10 cellular contexts compared by ENCODE assay signal in genomic region chr11:88420165-88420781, GRCh38.
A peak's percentile ranks its signal among the peaks of the same experiment; 100 is the strongest.
DNase-seq lines count a peak whose midpoint lies in the region; ATAC-seq, FAIRE-seq and TF ChIP-seq lines count a peak whose summit lies in the region.
"Had no signal": no experiment of that assay in that cellular context is flagged by ENCODE, and none has a peak within 500 bp of the region (broad histone marks: within the 10 kb centered on the region; RNA-seq: fewer than 3 reads in every experiment).

No MANE protein-coding gene starts in this region.

- TF ChIP-seq CTCF in bronchial epithelial cell (IDR thresholded peaks at IDR 0.05; ENCODE audit: insufficient read depth, low read length, severe bottlenecking), result no peak
- TF ChIP-seq CTCF in lower lobe of right lung (IDR thresholded peaks at IDR 0.05), result no peak
- TF ChIP-seq CTCF in Peyer's patch (IDR thresholded peaks at IDR 0.05), result no peak

- POLR2A ChIA-PET in activated naive CD8-positive, alpha-beta T cell treated with anti-CD3 and anti-CD28 coated beads, Interleukin-2, amount 10 ng/mL, durations not matched to agents 7 days and 5 days (lab: Charles Lee), result interaction anchor here (1.7 to 2.1 kb wide), 2 partner anchors 82 to 83 kb away, joined by 8 read pairs; partner anchors contain the start of gene CTSC

- H3K36me3 Mint-ChIP-seq in activated naive CD8-positive, alpha-beta T cell treated with anti-CD3 and anti-CD28 coated beads, Interleukin-2, amount 10 ng/mL, durations not matched to agents 7 days and 5 days, result peaks cover 30% of the 10 kb centered on the region
- peaks cover 2% of the 10 kb centered on the region for H3K36me3 Mint-ChIP-seq in activated naive CD8-positive, alpha-beta T cell treated with anti-CD3 and anti-CD28 coated beads for 36 hours
- H3K36me3 Mint-ChIP-seq: IgD-negative memory B cell had no signal

- H3K36me3 ChIP-seq in bronchial epithelial cell (ENCODE audit: control insufficient read depth, insufficient read depth, low read length), result no peaks in the 10 kb centered on the region
- H3K36me3 ChIP-seq in lower lobe of right lung, result no peaks in the 10 kb centered on the region
- no peaks in the 10 kb centered on the region for H3K36me3 ChIP-seq in aorta (ENCODE audit: control insufficient read depth in 1 of 2, insufficient read depth in 2 of 2, low read length in 1 of 2)
- H3K36me3 ChIP-seq in Peyer's patch, result no peaks in the 10 kb centered on the region

- H3K9me3 Mint-ChIP-seq in activated naive CD8-positive, alpha-beta T cell treated with anti-CD3 and anti-CD28 coated beads, Interleukin-2, amount 10 ng/mL, durations not matched to agents 7 days and 5 days, result no peaks in the 10 kb centered on the region
- H3K9me3 Mint-ChIP-seq in activated naive CD8-positive, alpha-beta T cell treated with anti-CD3 and anti-CD28 coated beads for 36 hours, result no peaks in the 10 kb centered on the region
- H3K9me3 Mint-ChIP-seq: IgD-negative memory B cell had no signal

- 63 to 66% methylated on average over 7 of the region's 7 CpGs for WGBS in aorta, 2 donors

- TF ChIP-seq POLR2A in Peyer's patch (IDR thresholded peaks at IDR 0.05), result no peak

- H3K4me3 ChIP-seq in bronchial epithelial cell (ENCODE audit: low read depth, low read length) (no peak overlapping the region), lower lobe of right lung (no peak overlapping the region), aorta (ENCODE audit: low read length in 2 of 2) (no peak overlapping the region), Peyer's patch (no peak overlapping the region)

- peaks cover 69% of the 10 kb centered on the region for H3K4me1 Mint-ChIP-seq in activated naive CD8-positive, alpha-beta T cell treated with anti-CD3 and anti-CD28 coated beads, Interleukin-2, amount 10 ng/mL, durations not matched to agents 7 days and 5 days
- peaks cover 33% of the 10 kb centered on the region for H3K4me1 Mint-ChIP-seq in activated naive CD8-positive, alpha-beta T cell treated with anti-CD3 and anti-CD28 coated beads for 36 hours
- H3K4me1 Mint-ChIP-seq: IgD-negative memory B cell had no signal

- no peaks in the 10 kb centered on the region for H3K9me3 ChIP-seq in lower lobe of right lung
- H3K9me3 ChIP-seq in aorta (ENCODE audit: control insufficient read depth, low read length), result peaks cover 2% of the 10 kb centered on the region
- no peaks in the 10 kb centered on the region for H3K9me3 ChIP-seq in Peyer's patch

- no peaks in the 10 kb centered on the region for H3K27me3 Mint-ChIP-seq in activated naive CD8-positive, alpha-beta T cell treated with anti-CD3 and anti-CD28 coated beads, Interleukin-2, amount 10 ng/mL, durations not matched to agents 7 days and 5 days
- H3K27me3 Mint-ChIP-seq in activated naive CD8-positive, alpha-beta T cell treated with anti-CD3 and anti-CD28 coated beads for 36 hours, result no peaks in the 10 kb centered on the region
- H3K27me3 Mint-ChIP-seq: IgD-negative memory B cell had no signal

- intact Hi-C loops in lower lobe of right lung (cut with DNase I), result no loop called here
- intact Hi-C loops in aorta (cut with DNase I), result no loop called here

- H3K4me3 Mint-ChIP-seq in activated naive CD8-positive, alpha-beta T cell treated with anti-CD3 and anti-CD28 coated beads, Interleukin-2, amount 10 ng/mL, durations not matched to agents 7 days and 5 days, result peak overlapping the region; percentile 24
- no peak overlapping the region for H3K4me3 Mint-ChIP-seq in activated naive CD8-positive, alpha-beta T cell treated with anti-CD3 and anti-CD28 coated beads for 36 hours
- H3K4me3 Mint-ChIP-seq: IgD-negative memory B cell had no signal

- H3K27me3 ChIP-seq in bronchial epithelial cell (ENCODE audit: control insufficient read depth, insufficient read depth, low read length) (no peaks in the 10 kb centered on the region), lower lobe of right lung (ENCODE audit: low read depth) (no peaks in the 10 kb centered on the region), aorta (ENCODE audit: control insufficient read depth in 1 of 2, insufficient read depth in 2 of 2, low read length in 1 of 2) (no peaks in the 10 kb centered on the region), Peyer's patch (no peaks in the 10 kb centered on the region)

- no peak for DNase-seq in activated naive CD8-positive, alpha-beta T cell treated with anti-CD3 and anti-CD28 coated beads, Interleukin-2, amount 10 ng/mL, durations not matched to agents 7 days and 5 days
- no peak for DNase-seq in activated naive CD8-positive, alpha-beta T cell treated with anti-CD3 and anti-CD28 coated beads for 36 hours
- DNase-seq in bronchial epithelial cell (ENCODE audit: low read depth) (peak; percentile 99), lower lobe of right lung (no peak), aorta (no peak), OCI-M2 (lab: John Stamatoyannopoulos, UW; ENCODE audit: unreplicated experiment) (no peak), DMS 273 treated with DMSO at 0.1 percent for 48 hours (lab: John Stamatoyannopoulos, UW) (no peak), Peyer's patch (no peak)

- peak overlapping the region; percentile 17 for H3K27ac Mint-ChIP-seq in activated naive CD8-positive, alpha-beta T cell treated with anti-CD3 and anti-CD28 coated beads, Interleukin-2, amount 10 ng/mL, durations not matched to agents 7 days and 5 days
- H3K27ac Mint-ChIP-seq in activated naive CD8-positive, alpha-beta T cell treated with anti-CD3 and anti-CD28 coated beads for 36 hours, result no peak overlapping the region

- FAIRE-seq in bronchial epithelial cell (lab: Jason Lieb, UNC), result peak; percentile 91

- no peak for ATAC-seq in activated naive CD8-positive, alpha-beta T cell treated with anti-CD3 and anti-CD28 coated beads, Interleukin-2, amount 10 ng/mL, durations not matched to agents 7 days and 5 days (ENCODE audit: low read depth)
- ATAC-seq in lower lobe of right lung, result peak; percentile 32 to 54
- ATAC-seq in aorta (ENCODE audit: low FRiP score), result peak; percentile 73

- H3K27ac ChIP-seq in lower lobe of right lung, result peak overlapping the region; percentile 57
- H3K27ac ChIP-seq in aorta (ENCODE audit: low read depth in 1 of 2, low read length in 2 of 2), result no peak overlapping the region
- H3K27ac ChIP-seq in Peyer's patch, result peak overlapping the region in 2 of 4 donors; percentile 37 to 44
- H3K27ac ChIP-seq: C4-2B had no signal

- H3K4me1 ChIP-seq in lower lobe of right lung, result peaks cover 31% of the 10 kb centered on the region
- H3K4me1 ChIP-seq in aorta (ENCODE audit: control insufficient read depth in 1 of 2, insufficient read depth in 2 of 2, low read length in 2 of 2), result no peaks in the 10 kb centered on the region
- no peaks in the 10 kb centered on the region for H3K4me1 ChIP-seq in Peyer's patch
